ENCODE assay signal across 9 cellular contexts in genomic region chr10:132443605-132443997, GRCh38. TPM values are rescaled to one million over a fixed set of nuclear protein-coding genes. Genes with fewer than 3 reads are reported as not detected.
DNase-seq lines count a peak whose midpoint lies in the region; TF ChIP-seq lines count a peak whose summit lies in the region.
"Had no signal": no experiment of that assay in that cellular context is flagged by ENCODE, and none has a peak within 500 bp of the region (broad histone marks: within the 10 kb centered on the region; RNA-seq: fewer than 3 reads in every experiment).

No MANE protein-coding gene starts in this region.

- no peaks in the 10 kb centered on the region for H3K79me2 ChIP-seq in MM.1S (ENCODE audit: low read length)

- H3K27ac Mint-ChIP-seq in activated CD4-positive, alpha-beta memory T cell treated with anti-CD3 and anti-CD28 coated beads, Interleukin-2, amount 10 ng/mL, durations not matched to agents 7 days and 5 days: no peak overlapping the region

- no peak for DNase-seq in GM06990 (ENCODE audit: extremely low read depth, insufficient read length)
- DNase-seq in MM.1S: no peak
- peak; percentile 61 for DNase-seq in activated CD4-positive, alpha-beta memory T cell treated with anti-CD3 and anti-CD28 coated beads, Interleukin-2, amount 10 ng/mL, durations not matched to agents 7 days and 5 days
- DNase-seq in esophagus squamous epithelium (lab: John Stamatoyannopoulos, UW): no peak
- DNase-seq in stimulated activated CD4-positive, alpha-beta T cell treated with anti-CD3 and anti-CD28 coated beads, TNF-alpha, amount 100 ng/mL, for 4 hours (ENCODE audit: low read depth in 3 of 3): peak; percentile 44 to 64 (median 49)
- DNase-seq in anterior cingulate cortex (lab: John Stamatoyannopoulos, UW): no peak
- no peak for DNase-seq in NCI-H69 (lab: John Stamatoyannopoulos, UW)
- DNase-seq in islet precursor cell: no peak

- H3K27ac ChIP-seq in MM.1S (ENCODE audit: low read length): no peak overlapping the region
- no peak overlapping the region for H3K27ac ChIP-seq in esophagus squamous epithelium

- intact Hi-C loops in esophagus squamous epithelium (cut with DNase I): no loop called here

- no peaks in the 10 kb centered on the region for H3K27me3 ChIP-seq in GM06990 (replicated peaks; ENCODE audit: control insufficient read depth, insufficient read depth, low read length)
- no peaks in the 10 kb centered on the region for H3K27me3 ChIP-seq in MM.1S (replicated peaks; ENCODE audit: insufficient read depth, low read length)
- no peaks in the 10 kb centered on the region for H3K27me3 ChIP-seq in esophagus squamous epithelium

- H3K4me3 ChIP-seq in GM06990 (replicated peaks; ENCODE audit: low read depth, low read length) (no peak overlapping the region), MM.1S (ENCODE audit: low read length) (no peak overlapping the region), esophagus squamous epithelium (no peak overlapping the region)

- H3K27me3 Mint-ChIP-seq in activated CD4-positive, alpha-beta memory T cell treated with anti-CD3 and anti-CD28 coated beads, Interleukin-2, amount 10 ng/mL, durations not matched to agents 7 days and 5 days: no peaks in the 10 kb centered on the region

- H3F3A ChIP-seq in MM.1S (ENCODE audit: insufficient read depth, low read length): no peaks in the 10 kb centered on the region

- TF ChIP-seq CTCF in GM06990 (IDR thresholded peaks at IDR 0.05; ENCODE audit: insufficient read depth, low read length, poor library complexity, severe bottlenecking) (peak; percentile 49), MM.1S (IDR thresholded peaks at IDR 0.05; ENCODE audit: low read length) (peak; percentile 24), esophagus squamous epithelium (IDR thresholded peaks at IDR 0.05) (peak in 4 of 6 experiments; percentile 11 to 40 (median 29))

- no peaks in the 10 kb centered on the region for H3K36me3 ChIP-seq in GM06990 (ENCODE audit: control insufficient read depth, insufficient read depth, low read length)
- no peaks in the 10 kb centered on the region for H3K36me3 ChIP-seq in MM.1S (replicated peaks; ENCODE audit: insufficient read depth, low read length)
- H3K36me3 ChIP-seq in esophagus squamous epithelium: no peaks in the 10 kb centered on the region

- H3K36me3 Mint-ChIP-seq in activated CD4-positive, alpha-beta memory T cell treated with anti-CD3 and anti-CD28 coated beads, Interleukin-2, amount 10 ng/mL, durations not matched to agents 7 days and 5 days (ENCODE audit: low read depth): no peaks in the 10 kb centered on the region

- H3K9me3 ChIP-seq in MM.1S (replicated peaks; ENCODE audit: insufficient read depth, low read length) (no peaks in the 10 kb centered on the region), esophagus squamous epithelium (no peaks in the 10 kb centered on the region)

- no peaks in the 10 kb centered on the region for H4K20me1 ChIP-seq in MM.1S (ENCODE audit: insufficient read depth, low read length)

- no peak for TF ChIP-seq POLR2A in esophagus squamous epithelium (IDR thresholded peaks at IDR 0.05)

- no peak overlapping the region for H3K4me2 ChIP-seq in MM.1S (ENCODE audit: low read depth, low read length)

- peaks cover 13% of the 10 kb centered on the region for H3K4me1 ChIP-seq in MM.1S (ENCODE audit: low read length)
- peaks cover 21 to 29% (median 22%) of the 10 kb centered on the region in 3 donors for H3K4me1 ChIP-seq in esophagus squamous epithelium

- POLR2A ChIA-PET in activated CD4-positive, alpha-beta memory T cell treated with anti-CD3 and anti-CD28 coated beads, Interleukin-2, amount 10 ng/mL, durations not matched to agents 7 days and 5 days (lab: Charles Lee): no interaction called here

- H2AFZ ChIP-seq in MM.1S (ENCODE audit: low read length): no peak overlapping the region

- peaks cover 39% of the 10 kb centered on the region for H3K4me1 Mint-ChIP-seq in activated CD4-positive, alpha-beta memory T cell treated with anti-CD3 and anti-CD28 coated beads, Interleukin-2, amount 10 ng/mL, durations not matched to agents 7 days and 5 days

- no peaks in the 10 kb centered on the region for H3K9me2 ChIP-seq in MM.1S (replicated peaks; ENCODE audit: insufficient read depth, low read length)

- CTCF ChIA-PET in activated CD4-positive, alpha-beta memory T cell treated with anti-CD3 and anti-CD28 coated beads, Interleukin-2, amount 10 ng/mL, durations not matched to agents 7 days and 5 days (lab: Charles Lee): interaction anchor here (1.1 to 1.6 kb wide), 2 partner anchors 10 to 23 kb away, joined by 3 to 7 read pairs; no protein-coding TSS in a partner anchor

- H3K4me3 Mint-ChIP-seq in activated CD4-positive, alpha-beta memory T cell treated with anti-CD3 and anti-CD28 coated beads, Interleukin-2, amount 10 ng/mL, durations not matched to agents 7 days and 5 days: no peak overlapping the region
- H3K4me3 Mint-ChIP-seq: neural crest cell had no signal

- peaks cover 4% of the 10 kb centered on the region for H3K9me3 Mint-ChIP-seq in activated CD4-positive, alpha-beta memory T cell treated with anti-CD3 and anti-CD28 coated beads, Interleukin-2, amount 10 ng/mL, durations not matched to agents 7 days and 5 days
- H3K9me3 Mint-ChIP-seq: neural crest cell had no signal

- WGBS in esophagus squamous epithelium, 2 donors: 41 to 49% methylated on average over 9 of the region's 10 CpGs

- no peak overlapping the region for H3K9ac ChIP-seq in MM.1S (ENCODE audit: low read length)

RNA-seq across cellular contexts. Expression of gene PWWP2B, which starts 46.6 kb away (rescaled TPM):
- total RNA-seq in activated CD4-positive, alpha-beta memory T cell treated with anti-CD3 and anti-CD28 coated beads, Interleukin-2, amount 10 ng/mL, durations not matched to agents 7 days and 5 days: 1 to 10 TPM; 5.5 to 6.3 TPM
- total RNA-seq in esophagus squamous epithelium: 10 to 100 TPM; 14.9 to 27.3 (median 16.7) TPM

Comparison
In these comparisons a context has a peak if more than half of its experiments do, and no peak if none do; other contexts are left out.
1. DNase-seq: peak in activated CD4-positive, alpha-beta memory T cell treated with anti-CD3 and anti-CD28 coated beads, Interleukin-2, amount 10 ng/mL, durations not matched to agents 7 days and 5 days (single experiment) and stimulated activated CD4-positive, alpha-beta T cell treated with anti-CD3 and anti-CD28 coated beads, TNF-alpha, amount 100 ng/mL, for 4 hours (3 of 3); none in GM06990 (single experiment), MM.1S (single experiment), esophagus squamous epithelium (single experiment), anterior cingulate cortex (0 of 58), NCI-H69 (single experiment) and islet precursor cell (single experiment).
2. Peak in every context shown above with its lines, with median percentiles within 50 percentile points of each other: CTCF ChIP-seq.